In the genomic region with DNA sequence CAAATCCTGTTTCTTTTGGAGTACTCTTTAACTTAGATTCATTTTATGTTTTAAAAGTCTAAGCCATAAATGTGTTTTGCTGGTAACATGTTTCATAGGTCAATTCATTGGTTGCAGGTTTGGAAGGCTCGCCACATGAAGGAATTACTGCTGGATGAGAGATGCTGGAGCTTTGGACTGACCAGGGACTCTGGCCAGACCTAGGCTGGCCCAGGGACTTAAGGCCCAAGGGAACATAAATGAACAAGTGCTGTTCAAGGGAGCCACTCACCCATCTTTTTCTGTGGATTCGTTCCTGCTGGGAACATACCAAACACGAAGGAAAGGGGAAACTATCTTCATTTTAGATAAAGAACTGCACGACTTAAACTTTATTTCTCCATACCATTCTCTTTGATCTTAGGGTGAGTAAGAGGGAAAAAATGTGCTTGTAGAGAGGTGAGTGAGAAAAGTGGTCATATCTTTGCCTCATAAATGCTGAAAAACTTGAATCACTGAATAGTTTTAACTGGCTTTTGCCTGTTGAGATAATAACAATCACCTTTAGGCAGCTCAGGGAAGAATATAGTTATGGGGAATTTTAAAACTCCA, we compare ENCODE assay signal across 17 cellular contexts. TPM values are rescaled to one million over a fixed set of nuclear protein-coding genes. Genes with fewer than 3 reads are reported as not detected.
DNase-seq lines count a peak whose midpoint lies in the region; ATAC-seq and TF ChIP-seq lines count a peak whose summit lies in the region.
"Had no signal": no experiment of that assay in that cellular context is flagged by ENCODE, and none has a peak within 500 bp of the region (broad histone marks: within the 10 kb centered on the region; RNA-seq: fewer than 3 reads in every experiment).

No MANE protein-coding gene starts in this region.

- H3K27ac ChIP-seq in C4-2B (peak overlapping the region; percentile 68), left lung (no peak overlapping the region), caudate nucleus (ENCODE audit: low read depth, low read length) (no peak overlapping the region)
- H3K27ac ChIP-seq: right atrium auricular region, vagina had no signal

- peak; percentile 42 for ATAC-seq in left lung
- no peak for ATAC-seq in sciatic nerve
- ATAC-seq: activated naive CD8-positive, alpha-beta T cell treated with anti-CD3 and anti-CD28 coated beads, Interleukin-2, amount 50 U/mL, for 24 hours had no signal

- H3K27me3 ChIP-seq in left lung = no peaks in the 10 kb centered on the region
- H3K27me3 ChIP-seq: right atrium auricular region, vagina had no signal

- CTCF ChIA-PET in HEK293T (lab: Yijun Ruan, JAX) = no interaction called here

- POLR2A ChIA-PET in HEK293T (lab: Yijun Ruan, JAX) = no interaction called here

- intact Hi-C loops in left lung (cut with DNase I) = loop anchor here in 1 of 2 donors (10.0 kb wide), 2 partner anchors 57 to 257 kb away; a partner anchor contains a TSS
- intact Hi-C loops in sciatic nerve (cut with DNase I) = no loop called here

- in situ Hi-C loops in astrocyte of the spinal cord (cut with HindIII; ENCODE audit: low sequenced_read_pairs) = no loop called here

- TF ChIP-seq CTCF in C4-2B (conservative IDR thresholded peaks at IDR 0.05) (no peak), astrocyte of the spinal cord (IDR thresholded peaks at IDR 0.05; ENCODE audit: low read depth, low read length) (no peak), left lung (IDR thresholded peaks at IDR 0.05) (no peak)

- H3K9me3 ChIP-seq in left lung = no peaks in the 10 kb centered on the region
- H3K9me3 ChIP-seq: right atrium auricular region, vagina had no signal

- no peaks in the 10 kb centered on the region for H3K36me3 ChIP-seq in left lung
- H3K36me3 ChIP-seq: right atrium auricular region, vagina had no signal

- DNase-seq in LHCN-M2 (ENCODE audit: low read depth) (peak; percentile 32), astrocyte of the spinal cord (ENCODE audit: low read depth, low spot score) (peak; percentile 56), left lung (no peak), caudate nucleus (lab: John Stamatoyannopoulos, UW) (no peak), sciatic nerve (ENCODE audit: low spot score) (no peak), NCI-H1092 (lab: John Stamatoyannopoulos, UW) (no peak), HEK293T (ENCODE audit: extremely low spot score) (no peak)
- DNase-seq: activated B cell treated with CpG ODN at 0.5 μM for 24 hours; activated CD8-positive, alpha-beta memory T cell treated with anti-CD3 and anti-CD28 coated beads for 24 hours; activated naive CD8-positive, alpha-beta T cell treated with anti-CD3 and anti-CD28 coated beads, Interleukin-2, amount 50 U/mL, for 24 hours; GDM1; NCI-H2081 treated with DMSO at 0.1 percent for 48 hours had no signal

- no peak overlapping the region for H3K4me3 ChIP-seq in astrocyte of the spinal cord (ENCODE audit: low read depth, low read length)
- H3K4me3 ChIP-seq in left lung = no peak overlapping the region
- H3K4me3 ChIP-seq: right atrium auricular region, vagina had no signal

- no peaks in the 10 kb centered on the region for H3K4me1 ChIP-seq in left lung
- H3K4me1 ChIP-seq: right atrium auricular region had no signal

TF ChIP-seq in HEK293T, 16 proteins besides CTCF, POLR2A, EP300 and RAD21:
- TF ChIP-seq FOXM1 (IDR thresholded peaks at IDR 0.05; ENCODE audit: borderline replicate concordance) (no peak), LEF1 (IDR thresholded peaks at IDR 0.05; ENCODE audit: borderline replicate concordance) (no peak), CTBP1 (IDR thresholded peaks at IDR 0.05; ENCODE audit: borderline replicate concordance) (no peak), L3MBTL2 (conservative IDR thresholded peaks at IDR 0.05) (no peak), SP1 (IDR thresholded peaks at IDR 0.05) (no peak), ARNT (IDR thresholded peaks at IDR 0.05) (no peak), NFRKB (IDR thresholded peaks at IDR 0.05) (no peak), SUZ12 (IDR thresholded peaks at IDR 0.05) (no peak), HDGF (IDR thresholded peaks at IDR 0.05; ENCODE audit: borderline replicate concordance) (no peak), FOXA1 (IDR thresholded peaks at IDR 0.05) (no peak)
- TF ChIP-seq, protein P1, sequence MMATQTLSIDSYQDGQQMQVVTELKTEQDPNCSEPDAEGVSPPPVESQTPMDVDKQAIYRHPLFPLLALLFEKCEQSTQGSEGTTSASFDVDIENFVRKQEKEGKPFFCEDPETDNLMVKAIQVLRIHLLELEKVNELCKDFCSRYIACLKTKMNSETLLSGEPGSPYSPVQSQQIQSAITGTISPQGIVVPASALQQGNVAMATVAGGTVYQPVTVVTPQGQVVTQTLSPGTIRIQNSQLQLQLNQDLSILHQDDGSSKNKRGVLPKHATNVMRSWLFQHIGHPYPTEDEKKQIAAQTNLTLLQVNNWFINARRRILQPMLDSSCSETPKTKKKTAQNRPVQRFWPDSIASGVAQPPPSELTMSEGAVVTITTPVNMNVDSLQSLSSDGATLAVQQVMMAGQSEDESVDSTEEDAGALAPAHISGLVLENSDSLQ (IDR thresholded peaks at IDR 0.05) = no peak

RNA-seq across cellular contexts. Expression of a gene that starts 15.3 kb away (rescaled TPM):
- total RNA-seq in LHCN-M2 (2014; rRNA removed) (not detected in 2 replicates), left lung (not detected), sciatic nerve (not detected)
- not detected for polyA plus RNA-seq in LHCN-M2 (2012)
- total RNA-seq: activated B cell treated with CpG ODN at 0.5 μM for 24 hours, glomerular endothelial cell, H1, right atrium auricular region, vagina had no signal
- polyA plus RNA-seq: H1 had no signal

RNA-seq across cellular contexts. Expression of a gene that starts 55.0 kb away (rescaled TPM):
- total RNA-seq in LHCN-M2 (2014; rRNA removed) = 316 and 383 TPM in 2 replicates
- 102 TPM for polyA plus RNA-seq in LHCN-M2 (2012)
- 100 to 1,000 TPM; 144 to 213 TPM for total RNA-seq in left lung
- total RNA-seq in sciatic nerve = 263 TPM

Comparison
In these comparisons a context has a peak if more than half of its experiments do, and no peak if none do; other contexts are left out.
1. DNase-seq: peak in LHCN-M2 (single experiment) and astrocyte of the spinal cord (single experiment); none in left lung (0 of 2), caudate nucleus (0 of 61), sciatic nerve (single experiment), NCI-H1092 (single experiment) and HEK293T (single experiment).